ENCODE assay signal across 7 cellular contexts in the genomic region with DNA sequence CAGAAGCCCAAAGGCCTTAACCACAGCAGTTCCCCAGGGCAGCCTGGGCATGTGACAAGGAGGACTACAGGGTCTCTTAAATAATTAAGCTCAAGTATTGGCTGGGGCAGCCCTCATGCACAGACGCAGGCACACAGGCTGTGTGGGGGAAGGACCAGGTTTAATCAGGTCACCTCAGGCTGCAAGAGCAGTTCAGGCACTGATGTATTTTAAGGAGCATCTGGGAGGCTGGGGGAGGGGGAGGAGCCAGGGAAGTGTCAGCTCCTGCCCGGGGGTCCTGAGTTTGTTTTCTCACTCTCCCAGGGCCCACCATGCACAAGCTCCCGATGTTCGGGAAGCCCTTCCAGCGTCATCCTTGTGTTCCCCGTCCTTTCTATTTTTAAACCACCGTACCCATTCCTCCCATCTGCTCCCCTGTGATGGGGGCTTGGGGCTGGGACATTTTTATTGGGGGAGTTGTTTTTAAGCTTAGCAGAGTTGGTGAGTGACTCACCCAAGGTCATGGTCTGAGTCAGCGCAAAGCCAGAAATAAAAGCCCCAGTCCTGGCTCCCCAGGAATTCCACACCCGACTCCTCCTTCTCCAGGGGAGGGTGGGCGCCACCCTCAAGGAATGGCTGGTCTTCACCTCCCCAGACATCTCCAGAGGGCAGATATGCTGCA. TPM values are rescaled to one million over a fixed set of nuclear protein-coding genes. Genes with fewer than 3 reads are reported as not detected.
DNase-seq lines count a peak whose midpoint lies in the region; ATAC-seq, FAIRE-seq and TF ChIP-seq lines count a peak whose summit lies in the region.
"Had no signal": no experiment of that assay in that cellular context is flagged by ENCODE, and none has a peak within 500 bp of the region (broad histone marks: within the 10 kb centered on the region; RNA-seq: fewer than 3 reads in every experiment).

No MANE protein-coding gene starts in this region.

- intact Hi-C loops in left cardiac atrium (cut with DNase I): no loop called here

- ATAC-seq in left cardiac atrium (peak; percentile 1 to 6), GM19397 (IDR thresholded peaks at IDR 0.05; ENCODE audit: unreplicated experiment) (no peak), GM19351 (IDR thresholded peaks at IDR 0.05; ENCODE audit: unreplicated experiment) (no peak)

- no peak for TF ChIP-seq CTCF in AG04449 (IDR thresholded peaks at IDR 0.05; ENCODE audit: insufficient read depth, low read length, missing control alignments)

- peak; percentile 85 for FAIRE-seq in RCC 7860 (lab: Jason Lieb, UNC)

- POLR2A ChIA-PET in AG04449 (lab: Yijun Ruan, JAX): interaction anchor here (2.2 kb wide), 1 partner anchor 26 kb away, joined by 17 read pairs; a partner anchor contains a TSS

- CTCF ChIA-PET in AG04449 (lab: Yijun Ruan, JAX): interaction anchor here (0.9 to 2.4 kb wide), 8 partner anchors 9 to 46 kb away, joined by 3 to 8 read pairs (median 6); a partner anchor contains a TSS

- no peak for DNase-seq in AG04449 (ENCODE audit: low read depth, low spot score)
- DNase-seq in RCC 7860 (ENCODE audit: low spot score): peak; percentile 65
- DNase-seq in left cardiac atrium: no peak
- no peak for DNase-seq in NCI-H345 treated with DMSO at 0.1 percent for 48 hours (lab: John Stamatoyannopoulos, UW; ENCODE audit: unreplicated experiment)
- DNase-seq: activated naive CD4-positive, alpha-beta T cell had no signal

- H3K4me3 ChIP-seq in AG04449 (ENCODE audit: low read depth, low read length): peak overlapping the region; percentile 30

RNA-seq across cellular contexts. Expression of a gene that starts 2.4 kb away (rescaled TPM):
- 100 to 1,000 TPM; 165 to 217 TPM for total RNA-seq in left cardiac atrium

RNA-seq across cellular contexts. Expression of a gene that starts 18.9 kb away (rescaled TPM):
- total RNA-seq in left cardiac atrium: 10 to 100 TPM; 25.0 to 34.0 TPM

RNA-seq across cellular contexts. Expression of a gene that starts 26.5 kb away (rescaled TPM):
- 10 to 100 TPM; 13.0 to 22.1 TPM for total RNA-seq in left cardiac atrium

RNA-seq across cellular contexts. Expression of a gene that starts 57.7 kb away (rescaled TPM):
- total RNA-seq in left cardiac atrium: 10 to 100 TPM; 56.5 to 64.0 TPM

RNA-seq across cellular contexts. Expression of a gene that starts 57.9 kb away (rescaled TPM):
- total RNA-seq in left cardiac atrium: 100 to 1,000 TPM; 141 to 169 TPM

Comparison
In these comparisons a context has a peak if more than half of its experiments do, and no peak if none do; other contexts are left out.
1. ATAC-seq: peak in left cardiac atrium (2 of 2); none in GM19397 (single experiment) and GM19351 (single experiment).